ENCODE assay signal across 15 cellular contexts in genomic region chr7:98322331-98323260, GRCh38. TPM values are rescaled to one million over a fixed set of nuclear protein-coding genes. Genes with fewer than 3 reads are reported as not detected.
DNase-seq lines count a peak whose midpoint lies in the region; ATAC-seq lines count a peak whose summit lies in the region.
"Had no signal": no experiment of that assay in that cellular context is flagged by ENCODE, and none has a peak within 500 bp of the region (broad histone marks: within the 10 kb centered on the region; RNA-seq: fewer than 3 reads in every experiment).

No MANE protein-coding gene starts in this region.

- H2BK120ac ChIP-seq in mesendoderm (ENCODE audit: low read depth, low read length) = no peak overlapping the region

- no peak overlapping the region for H4K5ac ChIP-seq in mesendoderm (ENCODE audit: low read length)

- no peak overlapping the region for H2BK5ac ChIP-seq in mesendoderm (ENCODE audit: low read length)

- H3K4me1 ChIP-seq in GM23248 (ENCODE audit: insufficient read depth) (no peaks in the 10 kb centered on the region), SJCRH30 (peaks cover 18% of the 10 kb centered on the region), mesendoderm (ENCODE audit: control insufficient read depth, low read depth, low read length) (peaks cover 5% of the 10 kb centered on the region)

- no peaks in the 10 kb centered on the region for H3K79me2 ChIP-seq in GM23248 (ENCODE audit: insufficient read depth)
- H3K79me2 ChIP-seq in mesendoderm (ENCODE audit: control insufficient read depth, insufficient read depth, low read length) = peaks cover 3% of the 10 kb centered on the region

- no peak overlapping the region for H2AK5ac ChIP-seq in mesendoderm (ENCODE audit: low read length)

- in situ Hi-C loops in GM23248 (cut with MboI) = loop anchor here (25.0 kb wide), 1 partner anchor 515 kb away; no protein-coding TSS in a partner anchor

- H2BK15ac ChIP-seq in mesendoderm (replicated peaks; ENCODE audit: low read depth) = no peak overlapping the region

- H3K56ac ChIP-seq in mesendoderm (ENCODE audit: low read length) = no peak overlapping the region

- H3K4me2 ChIP-seq in GM23248 (ENCODE audit: unreplicated experiment) = no peak overlapping the region
- H3K4me2 ChIP-seq in mesendoderm (ENCODE audit: low read length) = no peak overlapping the region

- no peak overlapping the region for H4K8ac ChIP-seq in mesendoderm (ENCODE audit: low read depth, low read length)

- no peak overlapping the region for H3K18ac ChIP-seq in mesendoderm (ENCODE audit: low read length)

- no peak overlapping the region for H3K4ac ChIP-seq in mesendoderm (ENCODE audit: low read depth, low read length)

- H2AFZ ChIP-seq in GM23248 = no peak overlapping the region

- no peak overlapping the region for H3K23ac ChIP-seq in mesendoderm (ENCODE audit: low read length)

- H3K27me3 ChIP-seq in GM23248 (replicated peaks; ENCODE audit: insufficient read depth) (no peaks in the 10 kb centered on the region), SJCRH30 (no peaks in the 10 kb centered on the region), mesendoderm (ENCODE audit: insufficient read depth, low read length, poor library complexity) (no peaks in the 10 kb centered on the region)

- no peaks in the 10 kb centered on the region for H3F3A ChIP-seq in GM23248 (ENCODE audit: insufficient read depth)

- H3K36me3 ChIP-seq in GM23248 (ENCODE audit: low read depth) (no peaks in the 10 kb centered on the region), SJCRH30 (no peaks in the 10 kb centered on the region), mesendoderm (ENCODE audit: control insufficient read depth, insufficient read depth, low read length) (no peaks in the 10 kb centered on the region)
- H3K36me3 ChIP-seq: gastrocnemius medialis had no signal

- H3K9ac ChIP-seq in GM23248 = no peak overlapping the region
- H3K9ac ChIP-seq in mesendoderm (ENCODE audit: low read length) = no peak overlapping the region

- H4K20me1 ChIP-seq in GM23248 (ENCODE audit: insufficient read depth) = no peaks in the 10 kb centered on the region

- H3K4me3 ChIP-seq in GM23248 = no peak overlapping the region
- peak overlapping the region; percentile 40 for H3K4me3 ChIP-seq in SJCRH30
- no peak overlapping the region for H3K4me3 ChIP-seq in mesendoderm (ENCODE audit: low read length)

- H3K9me3 ChIP-seq in GM23248 (ENCODE audit: low read depth) (no peaks in the 10 kb centered on the region), SJCRH30 (replicated peaks) (no peaks in the 10 kb centered on the region)
- H3K9me3 ChIP-seq: gastrocnemius medialis had no signal

- H3K79me1 ChIP-seq in mesendoderm (ENCODE audit: low read length) = peaks cover 10% of the 10 kb centered on the region

- ATAC-seq in esophagus mucosa = peak; percentile 32
- ATAC-seq in GM21528 (IDR thresholded peaks at IDR 0.05; ENCODE audit: low FRiP score, unreplicated experiment) = no peak
- ATAC-seq in GM18873 (IDR thresholded peaks at IDR 0.05; ENCODE audit: low FRiP score, unreplicated experiment) = no peak

- H3K9me2 ChIP-seq in GM23248 (ENCODE audit: insufficient read depth) = no peaks in the 10 kb centered on the region

- H3K27ac ChIP-seq in GM23248 = no peak overlapping the region
- peak overlapping the region; percentile 66 for H3K27ac ChIP-seq in SJCRH30
- no peak overlapping the region for H3K27ac ChIP-seq in mesendoderm (ENCODE audit: low read depth, low read length)

- WGBS in GM23248 (ENCODE audit: low coverage in 1 of 2, low lambda C conversion rate in 2 of 2, missing lambda C conversion rate in 2 of 2), 2 experiments = 63 to 67% methylated on average over 22 to 24 of the region's 24 CpGs
- WGBS in mesendoderm (ENCODE audit: extremely low coverage, insufficient coverage, low lambda C conversion rate) = no CpG with 5 or more reads among the region's 24 CpGs

- peak; percentile 13 for DNase-seq in GM23248
- DNase-seq in SJCRH30 = no peak
- peak; percentile 43 for DNase-seq in mesendoderm
- no peak for DNase-seq in NCI-H2196 treated with DMSO at 0.1 percent for 48 hours (lab: John Stamatoyannopoulos, UW; ENCODE audit: unreplicated experiment)
- no peak for DNase-seq in stimulated activated CD4-positive, alpha-beta T cell treated with anti-CD3 and anti-CD28 coated beads, Interleukin-15, amount 100 ng/mL, for 24 hours
- DNase-seq: activated gamma-delta T cell treated with Interleukin-2 at 50 U/mL for 16 hours, cerebellar nuclear complex, gastrocnemius medialis, HFFc6, NCI-H1417 treated with DMSO at 0.1 percent for 48 hours, NCI-H2171 treated with DMSO at 0.1 percent for 48 hours, SW 1271 had no signal

RNA-seq across cellular contexts. Expression of gene BRI3, which starts 41.1 kb away (rescaled TPM):
- total RNA-seq in GM23248 (2014; rRNA removed; shearing (Covaris generic)) = 56.5 and 73.3 TPM in 2 replicates
- polyA plus RNA-seq in GM23248 (2016; fragmentation: Nextera tagmentation; extraction: Ambion mirVana) = 195 and 315 TPM in 2 replicates
- total RNA-seq in SJCRH30 (2014; rRNA removed; shearing (Covaris generic)) = 43.7 and 51.9 TPM in 2 replicates
- total RNA-seq in esophagus mucosa = 91.1 TPM
- polyA plus RNA-seq in mesendoderm (2013, experiment 1 of 2) = 95.3 TPM
- 94.4 TPM for polyA plus RNA-seq in mesendoderm (2013, experiment 2 of 2)

Comparison
In these comparisons a context has a peak if more than half of its experiments do, and no peak if none do; other contexts are left out.
1. DNase-seq: peak in GM23248 (single experiment) and mesendoderm (single experiment); none in SJCRH30 (0 of 2), NCI-H2196 treated with DMSO at 0.1 percent for 48 hours (single experiment) and stimulated activated CD4-positive, alpha-beta T cell treated with anti-CD3 and anti-CD28 coated beads, Interleukin-15, amount 100 ng/mL, for 24 hours (single experiment).